In genomic region chr5:64768358-64769312, GRCh38 we compare ENCODE assay signal across 8 cellular contexts. TPM values are rescaled to one million over a fixed set of nuclear protein-coding genes. Genes with fewer than 3 reads are reported as not detected.
DNase-seq lines count a peak whose midpoint lies in the region; ATAC-seq and TF ChIP-seq lines count a peak whose summit lies in the region.

A gene with protein sequence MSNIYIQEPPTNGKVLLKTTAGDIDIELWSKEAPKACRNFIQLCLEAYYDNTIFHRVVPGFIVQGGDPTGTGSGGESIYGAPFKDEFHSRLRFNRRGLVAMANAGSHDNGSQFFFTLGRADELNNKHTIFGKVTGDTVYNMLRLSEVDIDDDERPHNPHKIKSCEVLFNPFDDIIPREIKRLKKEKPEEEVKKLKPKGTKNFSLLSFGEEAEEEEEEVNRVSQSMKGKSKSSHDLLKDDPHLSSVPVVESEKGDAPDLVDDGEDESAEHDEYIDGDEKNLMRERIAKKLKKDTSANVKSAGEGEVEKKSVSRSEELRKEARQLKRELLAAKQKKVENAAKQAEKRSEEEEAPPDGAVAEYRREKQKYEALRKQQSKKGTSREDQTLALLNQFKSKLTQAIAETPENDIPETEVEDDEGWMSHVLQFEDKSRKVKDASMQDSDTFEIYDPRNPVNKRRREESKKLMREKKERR (plus strand): TSS chr5:64768930. CDS start chr5:64769147, 217 bp downstream.
SREK1IP1 (minus strand) TSS chr5:64768691; CDS start chr5:64768517, 174 bp downstream.

- H3K79me2 ChIP-seq in mammary epithelial cell (ENCODE audit: insufficient read depth, low read length) (peaks cover 86% of the 10 kb centered on the region), smooth muscle cell (ENCODE audit: low read depth) (peaks cover 85% of the 10 kb centered on the region)

- ATAC-seq in GM18867 (IDR thresholded peaks at IDR 0.05; ENCODE audit: unreplicated experiment) (peak; percentile 97), HG03103 (IDR thresholded peaks at IDR 0.05; ENCODE audit: low read depth, unreplicated experiment) (peak; percentile 93)

- H3K9ac ChIP-seq in mammary epithelial cell (ENCODE audit: insufficient read depth, low read length) = peak within 1 kb of the TSS; percentile 99
- H3K9ac ChIP-seq in smooth muscle cell (ENCODE audit: low read depth) = peak within 1 kb of the TSS; percentile 94

- no peaks in the 10 kb centered on the region for H3K9me3 ChIP-seq in WERI-Rb-1 (ENCODE audit: severe bottlenecking)
- H3K9me3 ChIP-seq in mammary epithelial cell (replicated peaks; ENCODE audit: insufficient read depth, low read length) = no peaks in the 10 kb centered on the region
- no peaks in the 10 kb centered on the region for H3K9me3 ChIP-seq in smooth muscle cell (replicated peaks; ENCODE audit: low read depth)

- H3K4me2 ChIP-seq in mammary epithelial cell (ENCODE audit: insufficient read depth, low read depth, low read length) = peak within 1 kb of the TSS; percentile 85
- peak within 1 kb of the TSS; percentile 96 for H3K4me2 ChIP-seq in smooth muscle cell

- peaks cover 40% of the 10 kb centered on the region for H3K4me1 ChIP-seq in mammary epithelial cell (ENCODE audit: insufficient read depth, low read length)
- peaks cover 7% of the 10 kb centered on the region for H3K4me1 ChIP-seq in smooth muscle cell (ENCODE audit: low read depth)

- H2AFZ ChIP-seq in mammary epithelial cell (ENCODE audit: low read depth, low read length) = peak within 1 kb of the TSS; percentile 97
- peak within 1 kb of the TSS; percentile 93 for H2AFZ ChIP-seq in smooth muscle cell (ENCODE audit: low read depth)

- TF ChIP-seq CTCF in WERI-Rb-1 (IDR thresholded peaks at IDR 0.05; ENCODE audit: low read depth, low read length) (peak; percentile 15; the same call in 1 of the 2 replicates), mammary epithelial cell (conservative IDR thresholded peaks at IDR 0.05 in 1 of 2, IDR thresholded peaks at IDR 0.05 in 1 of 2; ENCODE audit: extremely low read depth in 1 of 2, insufficient read depth in 1 of 2, low read depth in 1 of 2, low read length in 2 of 2) (peak in 1 of 2 donors; percentile 34), smooth muscle cell (IDR thresholded peaks at IDR 0.05; ENCODE audit: borderline replicate concordance, insufficient read depth, poor library complexity, severe bottlenecking) (no peak)

- H3K27me3 ChIP-seq in WERI-Rb-1 (ENCODE audit: insufficient read depth, low read depth, severe bottlenecking) = no peaks in the 10 kb centered on the region
- no peaks in the 10 kb centered on the region for H3K27me3 ChIP-seq in mammary epithelial cell (ENCODE audit: insufficient read depth, low read length)
- no peaks in the 10 kb centered on the region for H3K27me3 ChIP-seq in smooth muscle cell (ENCODE audit: low read depth)

- intact Hi-C loops in mammary epithelial cell (cut with micrococcal nuclease) = loop anchor here (5.0 to 10.0 kb wide), 2 partner anchors 131 to 454 kb away; no protein-coding TSS in a partner anchor

- 3% methylated on average over 33 of the region's 48 CpGs for WGBS in mammary epithelial cell (ENCODE audit: low coverage, missing lambda C conversion rate)
- WGBS in smooth muscle cell (ENCODE audit: low lambda C conversion rate) = under 1% methylated on average over 48 of the region's 48 CpGs

- in situ Hi-C loops in ACHN (cut with HindIII; ENCODE audit: low pct_ligation_motif_present, low pct_unique_long_range_greater_than_20kb, low sequenced_read_pairs) = no loop called here
- in situ Hi-C loops in mammary epithelial cell (cut with MboI; ENCODE audit: low sequenced_read_pairs in 2 of 2) = loop anchor here in 1 of 2 donors (10.0 kb wide), 1 partner anchor 134 kb away; no protein-coding TSS in a partner anchor

- dilution Hi-C loops in mammary epithelial cell (cut with HindIII; ENCODE audit: low sequenced_read_pairs) = loop anchor here (10.0 kb wide), 1 partner anchor 134 kb away; no protein-coding TSS in a partner anchor

- peaks cover 21% of the 10 kb centered on the region for H3K36me3 ChIP-seq in WERI-Rb-1
- H3K36me3 ChIP-seq in mammary epithelial cell (ENCODE audit: insufficient read depth, low read length) = peaks cover 2% of the 10 kb centered on the region
- no peaks in the 10 kb centered on the region for H3K36me3 ChIP-seq in smooth muscle cell (ENCODE audit: low read depth)

- CTCF ChIA-PET in mammary epithelial cell (lab: Charles Lee; ENCODE audit: low non-redundant PET) = no interaction called here

- H3K27ac ChIP-seq in WERI-Rb-1 = peak within 1 kb of the TSS; percentile 94
- peak within 1 kb of the TSS; percentile 96 for H3K27ac ChIP-seq in mammary epithelial cell (ENCODE audit: insufficient read depth, low read depth, low read length)
- peak within 1 kb of the TSS; percentile 77 for H3K27ac ChIP-seq in smooth muscle cell (ENCODE audit: low read depth)

- DNase-seq in ACHN (peak; percentile 85), NCI-H2171 treated with DMSO at 0.1 percent for 48 hours (lab: John Stamatoyannopoulos, UW) (peak; percentile 85), WERI-Rb-1 (peak; percentile 88), mammary epithelial cell (peak; percentile 89), iPS-NIHi7 (ENCODE audit: extremely low spot score) (peak; percentile 82), smooth muscle cell (lab: John Stamatoyannopoulos, UW; ENCODE audit: unreplicated experiment) (peak; percentile 38)

- no peaks in the 10 kb centered on the region for H3F3A ChIP-seq in smooth muscle cell (ENCODE audit: low read depth)

- H3K4me3 ChIP-seq in WERI-Rb-1 (ENCODE audit: low read depth, low read length) (peak within 1 kb of the TSS; percentile 85), mammary epithelial cell (replicated peaks in 1 of 3; ENCODE audit: insufficient read depth in 1 of 3, low read depth in 2 of 3, low read length in 3 of 3) (peak within 1 kb of the TSS; percentile 82 to 89 (median 86)), smooth muscle cell (peak within 1 kb of the TSS; percentile 73)

- H4K20me1 ChIP-seq in mammary epithelial cell (ENCODE audit: insufficient read depth, low read length) (no peaks in the 10 kb centered on the region), smooth muscle cell (ENCODE audit: low read depth) (peaks cover 23% of the 10 kb centered on the region)

- TSS peak; percentile 4 for BruUV-seq in mammary epithelial cell (replicated peaks; lab: Mats Ljungman, UMichigan)

RNA-seq across cellular contexts. Expression of the first gene that starts in this region (rescaled TPM):
- 10 to 100 TPM; 12.5 to 26.4 TPM for total RNA-seq in mammary epithelial cell
- 12.2 TPM for polyA plus RNA-seq in mammary epithelial cell
- polyA minus RNA-seq in mammary epithelial cell = 7.4 TPM
- total RNA-seq in smooth muscle cell = 32.8 and 34.6 TPM in 2 replicates
- 40.8 and 42.2 TPM in 2 replicates for polyA plus RNA-seq in smooth muscle cell

RNA-seq across cellular contexts. Expression of gene SREK1IP1, which starts in this region (rescaled TPM):
- total RNA-seq in mammary epithelial cell (10 to 100 TPM; 14.5 to 41.5 TPM), smooth muscle cell (21.7 and 37.6 TPM in 2 replicates)
- polyA plus RNA-seq in mammary epithelial cell (6.9 TPM), smooth muscle cell (36.5 and 36.6 TPM in 2 replicates)
- polyA minus RNA-seq in mammary epithelial cell = 11.1 TPM

Comparison
In these comparisons a context has a peak if more than half of its experiments do, and no peak if none do; other contexts are left out.
1. Peak in every context shown above with its lines: DNase-seq, ATAC-seq, H3K4me3 ChIP-seq and H3K27ac ChIP-seq.
2. DNase-seq: peak in every context shown above with its lines; median percentile 89 in mammary epithelial cell; 88 in WERI-Rb-1; 85 in ACHN; 85 in NCI-H2171 treated with DMSO at 0.1 percent for 48 hours; 82 in iPS-NIHi7; 38 in smooth muscle cell.